Comparison of ENCODE assay signal across 8 cellular contexts in genomic region chrX:150365953-150366911, GRCh38. TPM values are rescaled to one million over a fixed set of nuclear protein-coding genes. Genes with fewer than 3 reads are reported as not detected.
DNase-seq lines count a peak whose midpoint lies in the region; ATAC-seq and TF ChIP-seq lines count a peak whose summit lies in the region.

No MANE protein-coding gene starts in this region.

- no TSS peak for BruUV-seq in HCT116 (replicated peaks; lab: Mats Ljungman, UMichigan)

- ATAC-seq in HCT116 (no peak), HG02763 (IDR thresholded peaks at IDR 0.05; ENCODE audit: unreplicated experiment) (no peak)
- ATAC-seq in activated CD8-positive, alpha-beta T cell treated with anti-CD3 and anti-CD28 coated beads, Interleukin-2, amount 10 ng/mL, durations not matched to agents 7 days and 5 days: no peak

- H3K4me3 Mint-ChIP-seq in activated CD8-positive, alpha-beta T cell treated with anti-CD3 and anti-CD28 coated beads, Interleukin-2, amount 10 ng/mL, durations not matched to agents 7 days and 5 days: peak overlapping the region; percentile 77
- peak overlapping the region; percentile 92 for H3K4me3 Mint-ChIP-seq in neural crest cell

- H3K27me3 ChIP-seq in HCT116 (ENCODE audit: insufficient read depth, low read length): no peaks in the 10 kb centered on the region

- H3K9ac ChIP-seq in HCT116 (ENCODE audit: low read length): peak overlapping the region; percentile 46

- H3K9me3 ChIP-seq in HCT116 (ENCODE audit: control insufficient read depth in 1 of 2, insufficient read depth in 1 of 2, low read depth in 1 of 2, low read length in 2 of 2): no peaks in the 10 kb centered on the region

- intact Hi-C loops in HCT116 (cut with micrococcal nuclease): loop anchor here (5.0 to 10.0 kb wide), 3 partner anchors 121 to 331 kb away; no protein-coding TSS in a partner anchor

- H3K36me3 Mint-ChIP-seq in activated CD8-positive, alpha-beta T cell treated with anti-CD3 and anti-CD28 coated beads, Interleukin-2, amount 10 ng/mL, durations not matched to agents 7 days and 5 days (ENCODE audit: low read depth): no peaks in the 10 kb centered on the region
- no peaks in the 10 kb centered on the region for H3K36me3 Mint-ChIP-seq in neural crest cell (ENCODE audit: low read depth)

- H3K27ac Mint-ChIP-seq in activated CD8-positive, alpha-beta T cell treated with anti-CD3 and anti-CD28 coated beads, Interleukin-2, amount 10 ng/mL, durations not matched to agents 7 days and 5 days: no peak overlapping the region
- peak overlapping the region; percentile 65 for H3K27ac Mint-ChIP-seq in neural crest cell (ENCODE audit: unreplicated experiment)

- no peak overlapping the region for H2AFZ ChIP-seq in HCT116 (ENCODE audit: low read depth, low read length, poor library complexity, severe bottlenecking)

- H3K9me3 Mint-ChIP-seq in activated CD8-positive, alpha-beta T cell treated with anti-CD3 and anti-CD28 coated beads, Interleukin-2, amount 10 ng/mL, durations not matched to agents 7 days and 5 days (ENCODE audit: insufficient read depth): no peaks in the 10 kb centered on the region
- peaks cover 2% of the 10 kb centered on the region for H3K9me3 Mint-ChIP-seq in neural crest cell

- TF ChIP-seq CTCF in HCT116 (IDR thresholded peaks at IDR 0.05 in 2 of 3, conservative IDR thresholded peaks at IDR 0.05 in 1 of 3; ENCODE audit: borderline replicate concordance in 1 of 3, insufficient read depth in 1 of 3, low read depth in 2 of 3, low read length in 2 of 3) (no peak), fibroblast of villous mesenchyme (IDR thresholded peaks at IDR 0.05; ENCODE audit: insufficient read depth, low read depth, low read length) (no peak), neural crest cell (conservative IDR thresholded peaks at IDR 0.05) (peak; percentile 13)

- H3K4me1 Mint-ChIP-seq in activated CD8-positive, alpha-beta T cell treated with anti-CD3 and anti-CD28 coated beads, Interleukin-2, amount 10 ng/mL, durations not matched to agents 7 days and 5 days (ENCODE audit: low read depth): peaks cover 25% of the 10 kb centered on the region
- peaks cover 28% of the 10 kb centered on the region for H3K4me1 Mint-ChIP-seq in neural crest cell

- no peaks in the 10 kb centered on the region for H3K79me2 ChIP-seq in HCT116 (ENCODE audit: insufficient read depth, low read length)

- peak overlapping the region; percentile 55 to 57 for H3K4me3 ChIP-seq in HCT116 (replicated peaks in 1 of 2; ENCODE audit: low read depth in 1 of 2, low read length in 2 of 2)
- peak overlapping the region; percentile 73 for H3K4me3 ChIP-seq in fibroblast of villous mesenchyme (ENCODE audit: low read depth, low read length)

- RAD21 ChIA-PET in HCT116 (lab: Charles Lee; ENCODE audit: low non-redundant PET in 1 of 2, low total read pairs in 2 of 2, uncharacterized antibody in 2 of 2, unreplicated experiment in 2 of 2): no interaction called here

- no peaks in the 10 kb centered on the region for H3K36me3 ChIP-seq in HCT116 (ENCODE audit: control insufficient read depth in 1 of 2, insufficient read depth in 2 of 2, low read length in 2 of 2)

- H3K4me1 ChIP-seq in HCT116 (ENCODE audit: control insufficient read depth in 1 of 2, insufficient read depth in 2 of 2, low read length in 2 of 2): peaks cover 2 to 10% of the 10 kb centered on the region in 2 experiments; a peak in 1 of 4 replicates

- TF ChIP-seq RAD21 in HCT116 (IDR thresholded peaks at IDR 0.05; ENCODE audit: low read depth): no peak

- H3K4me2 ChIP-seq in HCT116 (ENCODE audit: low read length): peak overlapping the region; percentile 88

- H3K27ac ChIP-seq in HCT116 (ENCODE audit: low read depth, low read length): no peak overlapping the region

- TF ChIP-seq POLR2A in HCT116 (IDR thresholded peaks at IDR 0.05; ENCODE audit: borderline replicate concordance, extremely low read depth, insufficient read depth, insufficient read length): no peak

- no peaks in the 10 kb centered on the region for H3K9me2 ChIP-seq in HCT116 (ENCODE audit: insufficient read depth)

- H3K27me3 Mint-ChIP-seq in activated CD8-positive, alpha-beta T cell treated with anti-CD3 and anti-CD28 coated beads, Interleukin-2, amount 10 ng/mL, durations not matched to agents 7 days and 5 days (ENCODE audit: low read depth): peaks cover 19% of the 10 kb centered on the region
- peaks cover 21% of the 10 kb centered on the region for H3K27me3 Mint-ChIP-seq in neural crest cell (ENCODE audit: low read depth)

- CTCF ChIA-PET in HCT116 (lab: Charles Lee): interaction anchor here (1.0 to 2.0 kb wide), 3 partner anchors 10 to 349 kb away, joined by 4 read pairs; no protein-coding TSS in a partner anchor
- CTCF ChIA-PET in activated CD8-positive, alpha-beta T cell treated with anti-CD3 and anti-CD28 coated beads, Interleukin-2, amount 10 ng/mL, durations not matched to agents 7 days and 5 days (lab: Charles Lee): interaction anchor here (0.6 to 2.7 kb wide), 14 partner anchors 41 to 426 kb away, joined by 3 to 23 read pairs (median 4); no protein-coding TSS in a partner anchor

- POLR2A ChIA-PET in HCT116 (lab: Charles Lee): interaction anchor here (1.1 kb wide), 1 partner anchor 117 kb away, joined by 3 read pairs; no protein-coding TSS in a partner anchor
- POLR2A ChIA-PET in activated CD8-positive, alpha-beta T cell treated with anti-CD3 and anti-CD28 coated beads, Interleukin-2, amount 10 ng/mL, durations not matched to agents 7 days and 5 days (lab: Charles Lee): no interaction called here

- H4K20me1 ChIP-seq in HCT116 (ENCODE audit: insufficient read depth): no peaks in the 10 kb centered on the region

- peak; percentile 58 for DNase-seq in A172 (ENCODE audit: low spot score)
- no peak for DNase-seq in HCT116 (ENCODE audit: low read depth, low spot score)
- peak; percentile 19 for DNase-seq in activated CD8-positive, alpha-beta T cell treated with anti-CD3 and anti-CD28 coated beads, Interleukin-2, amount 10 ng/mL, durations not matched to agents 7 days and 5 days
- peak; percentile 59 for DNase-seq in fibroblast of villous mesenchyme (ENCODE audit: low read depth)
- peak; percentile 33 for DNase-seq in neural crest cell (ENCODE audit: low read depth, low spot score)
- no peak for DNase-seq in RPMI8226
- no peak for DNase-seq in 8988T

TF ChIP-seq in HCT116, 20 proteins besides CTCF, POLR2A, EP300 and RAD21:
- TF ChIP-seq ELF1 (IDR thresholded peaks at IDR 0.05; ENCODE audit: borderline replicate concordance, low read depth) (no peak), TCF7L2 (IDR thresholded peaks at IDR 0.05; ENCODE audit: borderline replicate concordance, extremely low read depth, insufficient read depth, insufficient read length) (no peak)

RNA-seq across cellular contexts. Expression of gene MAMLD1, which starts 3.1 kb away (rescaled TPM):
- 4.4 and 4.5 TPM in 2 replicates for total RNA-seq in A172 (2014; rRNA removed; shearing (Covaris generic))
- 3.6 TPM for total RNA-seq in HCT116 (2021; ENCODE audit: unreplicated experiment)
- 2.1 and 2.6 TPM in 2 replicates for polyA plus RNA-seq in HCT116 (2012)
- 1 to 10 TPM in 1 of 2 experiments, under 1 TPM in 1; 0.81 to 1.4 TPM for total RNA-seq in activated CD8-positive, alpha-beta T cell treated with anti-CD3 and anti-CD28 coated beads, Interleukin-2, amount 10 ng/mL, durations not matched to agents 7 days and 5 days
- 0.86 and 1.3 TPM in 2 replicates for total RNA-seq in fibroblast of villous mesenchyme
- 4.5 TPM in 2 replicates for total RNA-seq in neural crest cell

Comparison
In these comparisons a context has a peak if more than half of its experiments do, and no peak if none do; other contexts are left out.
1. DNase-seq: peak in A172 (single experiment), activated CD8-positive, alpha-beta T cell treated with anti-CD3 and anti-CD28 coated beads, Interleukin-2, amount 10 ng/mL, durations not matched to agents 7 days and 5 days (single experiment), fibroblast of villous mesenchyme (single experiment) and neural crest cell (single experiment); none in HCT116 (single experiment), RPMI8226 (single experiment) and 8988T (single experiment).